In the genomic region with DNA sequence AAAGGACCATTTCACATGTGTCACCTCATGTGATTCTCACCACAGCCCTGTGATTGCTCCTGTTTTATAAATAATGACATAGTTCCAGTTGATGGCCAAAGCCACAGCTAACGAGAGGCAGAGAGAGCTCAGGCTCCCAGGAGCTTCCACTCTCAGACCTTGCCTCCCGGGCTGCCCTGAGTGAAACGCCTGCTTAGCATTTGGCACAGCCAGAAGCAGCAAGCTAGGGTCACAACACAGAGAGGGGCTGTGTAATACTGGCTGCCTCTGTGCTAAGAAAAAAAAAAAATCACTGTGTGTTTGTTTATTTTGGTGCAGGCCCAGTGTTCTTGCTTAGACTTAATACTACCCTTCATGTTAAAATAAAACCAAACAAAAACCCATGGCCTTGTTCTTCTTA, we compare ENCODE assay signal across 16 cellular contexts.
A peak's percentile ranks its signal among the peaks of the same experiment; 100 is the strongest.
DNase-seq lines count a peak whose midpoint lies in the region; ATAC-seq and TF ChIP-seq lines count a peak whose summit lies in the region.
"Had no signal": no experiment of that assay in that cellular context is flagged by ENCODE, and none has a peak within 500 bp of the region (broad histone marks: within the 10 kb centered on the region; RNA-seq: fewer than 3 reads in every experiment).

No MANE protein-coding gene starts in this region.

- H3K9me3 ChIP-seq in DOHH2 (ENCODE audit: control insufficient read depth, insufficient read depth, low read length) = no peaks in the 10 kb centered on the region
- H3K9me3 ChIP-seq: HAP-1, thoracic aorta had no signal

- peaks cover 22% of the 10 kb centered on the region for H3K36me3 Mint-ChIP-seq in activated naive CD4-positive, alpha-beta T cell treated with anti-CD3 and anti-CD28 coated beads, Interleukin-2, amount 10 ng/mL, durations not matched to agents 7 days and 5 days
- peaks cover 15% of the 10 kb centered on the region for H3K36me3 Mint-ChIP-seq in stimulated activated effector memory CD8-positive, alpha-beta T cell treated with anti-CD3 and anti-CD28 coated beads, Interleukin-12 subunit alpha, Interleukin-12 subunit beta, amount 100 ng/mL, for 72 hours

- H3K9me2 ChIP-seq in DOHH2 (replicated peaks; ENCODE audit: control insufficient read depth, low read length) = no peaks in the 10 kb centered on the region

- H3K27ac ChIP-seq in DOHH2 (ENCODE audit: low read depth, low read length) = no peak overlapping the region
- peak overlapping the region; percentile 44 for H3K27ac ChIP-seq in caudate nucleus (ENCODE audit: low read depth, low read length)
- H3K27ac ChIP-seq: thoracic aorta had no signal

- H4K20me1 ChIP-seq in DOHH2 (ENCODE audit: control insufficient read depth, insufficient read depth, low read depth, low read length) = no peaks in the 10 kb centered on the region

- H3K27ac Mint-ChIP-seq in activated naive CD4-positive, alpha-beta T cell treated with anti-CD3 and anti-CD28 coated beads, Interleukin-2, amount 10 ng/mL, durations not matched to agents 7 days and 5 days = peak overlapping the region; percentile 86
- H3K27ac Mint-ChIP-seq in stimulated activated effector memory CD8-positive, alpha-beta T cell treated with anti-CD3 and anti-CD28 coated beads, Interleukin-12 subunit alpha, Interleukin-12 subunit beta, amount 100 ng/mL, for 72 hours = peak overlapping the region; percentile 87

- no peaks in the 10 kb centered on the region for H3K9me3 Mint-ChIP-seq in activated naive CD4-positive, alpha-beta T cell treated with anti-CD3 and anti-CD28 coated beads, Interleukin-2, amount 10 ng/mL, durations not matched to agents 7 days and 5 days
- H3K9me3 Mint-ChIP-seq in stimulated activated effector memory CD8-positive, alpha-beta T cell treated with anti-CD3 and anti-CD28 coated beads, Interleukin-12 subunit alpha, Interleukin-12 subunit beta, amount 100 ng/mL, for 72 hours = no peaks in the 10 kb centered on the region

- no peak for DNase-seq in activated naive CD4-positive, alpha-beta T cell treated with anti-CD3 and anti-CD28 coated beads, Interleukin-2, amount 10 ng/mL, durations not matched to agents 7 days and 5 days
- no peak for DNase-seq in activated naive CD4-positive, alpha-beta T cell (lab: John Stamatoyannopoulos, UW)
- DNase-seq in caudate nucleus (lab: John Stamatoyannopoulos, UW) (no peak), NCI-H69 (lab: John Stamatoyannopoulos, UW) (no peak), MV-4-11 (lab: John Stamatoyannopoulos, UW) (no peak)
- no peak for DNase-seq in stimulated activated effector memory CD8-positive, alpha-beta T cell treated with anti-CD3 and anti-CD28 coated beads, Interleukin-12 subunit alpha, Interleukin-12 subunit beta, amount 100 ng/mL, for 72 hours (ENCODE audit: low spot score in 2 of 2)
- DNase-seq: activated CD8-positive, alpha-beta memory T cell treated with anti-CD3 and anti-CD28 coated beads for 24 hours; foreskin fibroblast; NCI-H146; NCI-H2171 treated with DMSO at 0.1 percent for 48 hours; NCI-H526 treated with DMSO at 0.1 percent for 48 hours; right cardiac atrium; stimulated activated CD4-positive, alpha-beta T cell treated with anti-CD3 and anti-CD28 coated beads, Interleukin-15, amount 100 ng/mL, for 24 hours had no signal

- peaks cover 13% of the 10 kb centered on the region for H3F3A ChIP-seq in DOHH2 (ENCODE audit: control insufficient read depth, insufficient read depth)

- H3K4me2 ChIP-seq in DOHH2 (ENCODE audit: low read length) = 0 out of 2 replicates have a peak overlapping the region, but pooled peaks have one; percentile 72

- peaks cover 53% of the 10 kb centered on the region for H3K4me1 ChIP-seq in DOHH2 (ENCODE audit: control insufficient read depth, low read length)
- H3K4me1 ChIP-seq: HAP-1 had no signal

- H3K4me1 Mint-ChIP-seq in activated naive CD4-positive, alpha-beta T cell treated with anti-CD3 and anti-CD28 coated beads, Interleukin-2, amount 10 ng/mL, durations not matched to agents 7 days and 5 days = peaks cover 64% of the 10 kb centered on the region
- H3K4me1 Mint-ChIP-seq in stimulated activated effector memory CD8-positive, alpha-beta T cell treated with anti-CD3 and anti-CD28 coated beads, Interleukin-12 subunit alpha, Interleukin-12 subunit beta, amount 100 ng/mL, for 72 hours = peaks cover 62% of the 10 kb centered on the region

- no peaks in the 10 kb centered on the region for H3K27me3 ChIP-seq in DOHH2 (ENCODE audit: control insufficient read depth, low read length)

- H3K36me3 ChIP-seq in DOHH2 (ENCODE audit: control insufficient read depth, low read length) = no peaks in the 10 kb centered on the region
- H3K36me3 ChIP-seq: HAP-1, thoracic aorta had no signal

- no peak for TF ChIP-seq CTCF in DOHH2 (IDR thresholded peaks at IDR 0.05; ENCODE audit: low read depth, low read length, poor library complexity, severe bottlenecking)

- peaks cover 24% of the 10 kb centered on the region for H3K27me3 Mint-ChIP-seq in activated naive CD4-positive, alpha-beta T cell treated with anti-CD3 and anti-CD28 coated beads, Interleukin-2, amount 10 ng/mL, durations not matched to agents 7 days and 5 days

- no peak for ATAC-seq in stimulated activated effector memory CD8-positive, alpha-beta T cell treated with anti-CD3 and anti-CD28 coated beads, Interleukin-12 subunit alpha, Interleukin-12 subunit beta, amount 100 ng/mL, for 72 hours
- ATAC-seq: right cardiac atrium had no signal

- H3K4me3 ChIP-seq in DOHH2 (ENCODE audit: low read length) = no peak overlapping the region
- H3K4me3 ChIP-seq: HAP-1, thoracic aorta had no signal

- no peaks in the 10 kb centered on the region for H3K79me2 ChIP-seq in DOHH2 (ENCODE audit: control insufficient read depth, low read length)

- H3K4me3 Mint-ChIP-seq in activated naive CD4-positive, alpha-beta T cell treated with anti-CD3 and anti-CD28 coated beads, Interleukin-2, amount 10 ng/mL, durations not matched to agents 7 days and 5 days = no peak overlapping the region
- H3K4me3 Mint-ChIP-seq in stimulated activated effector memory CD8-positive, alpha-beta T cell treated with anti-CD3 and anti-CD28 coated beads, Interleukin-12 subunit alpha, Interleukin-12 subunit beta, amount 100 ng/mL, for 72 hours = no peak overlapping the region

- CTCF ChIA-PET in activated naive CD4-positive, alpha-beta T cell treated with anti-CD3 and anti-CD28 coated beads, Interleukin-2, amount 10 ng/mL, durations not matched to agents 7 days and 5 days (lab: Charles Lee) = interaction anchor here (3.4 to 3.6 kb wide), 2 partner anchors 41 to 56 kb away, joined by 14 to 15 read pairs; no protein-coding TSS in a partner anchor
